Comparison of ENCODE assay signal across 12 cellular contexts in the genomic region with DNA sequence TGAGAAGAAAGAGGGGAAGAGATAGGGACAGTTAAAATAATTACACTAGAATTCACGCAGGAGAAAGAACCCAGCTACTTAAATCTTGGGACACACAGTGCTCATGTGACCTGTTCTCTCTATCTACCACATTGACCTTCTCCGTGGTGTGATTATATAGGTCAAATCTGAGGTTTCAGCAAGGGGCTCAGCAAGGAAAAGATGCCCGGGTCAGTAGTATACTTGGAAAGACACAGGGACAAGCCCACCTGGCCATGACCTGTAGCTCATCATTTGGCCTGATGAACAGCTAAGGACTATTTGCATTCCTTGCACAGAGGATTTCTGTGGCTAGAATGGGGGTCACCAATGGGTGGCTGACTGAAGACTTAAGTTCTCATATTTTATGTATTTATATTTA.
A peak's percentile ranks its signal among the peaks of the same experiment; 100 is the strongest.
DNase-seq lines count a peak whose midpoint lies in the region; ATAC-seq and TF ChIP-seq lines count a peak whose summit lies in the region.
"Had no signal": no experiment of that assay in that cellular context is flagged by ENCODE, and none has a peak within 500 bp of the region (broad histone marks: within the 10 kb centered on the region; RNA-seq: fewer than 3 reads in every experiment).

No MANE protein-coding gene starts in this region.

- peaks cover 58% of the 10 kb centered on the region for H3K4me1 ChIP-seq in OCI-LY3 (ENCODE audit: low read length)
- peaks cover 9% of the 10 kb centered on the region for H3K4me1 ChIP-seq in fibroblast of lung (ENCODE audit: control insufficient read depth, extremely low read depth, insufficient read depth, low read length)
- peaks cover 0 to 10% of the 10 kb centered on the region in 2 donors for H3K4me1 ChIP-seq in uterus
- H3K4me1 ChIP-seq in right lobe of liver, result no peaks in the 10 kb centered on the region

- H3K27me3 ChIP-seq in OCI-LY3 (ENCODE audit: low read depth, low read length) (no peaks in the 10 kb centered on the region), fibroblast of lung (ENCODE audit: control insufficient read depth, insufficient read depth, low read length) (no peaks in the 10 kb centered on the region), uterus (no peaks in the 10 kb centered on the region), right lobe of liver (no peaks in the 10 kb centered on the region)
- H3K27me3 ChIP-seq: SJSA1 had no signal

- no peaks in the 10 kb centered on the region for H3K36me3 Mint-ChIP-seq in activated naive CD4-positive, alpha-beta T cell treated with anti-CD3 and anti-CD28 coated beads, Interleukin-2, amount 10 ng/mL, durations not matched to agents 7 days and 5 days
- no peaks in the 10 kb centered on the region for H3K36me3 Mint-ChIP-seq in activated naive CD4-positive, alpha-beta T cell treated with anti-CD3 and anti-CD28 coated beads, Interleukin-2, amount 50 U/mL, for 72 hours
- H3K36me3 Mint-ChIP-seq: naive B cell had no signal

- H2AFZ ChIP-seq in OCI-LY3 (ENCODE audit: low read depth, low read length), result peak overlapping the region; percentile 35; the same call in 1 of the 2 replicates
- H2AFZ ChIP-seq in fibroblast of lung (ENCODE audit: low read length), result no peak overlapping the region

- no peak overlapping the region for H3K4me3 Mint-ChIP-seq in activated naive CD4-positive, alpha-beta T cell treated with anti-CD3 and anti-CD28 coated beads, Interleukin-2, amount 10 ng/mL, durations not matched to agents 7 days and 5 days
- H3K4me3 Mint-ChIP-seq: GM23338 had no signal

- H3K9ac ChIP-seq in OCI-LY3 (ENCODE audit: low read length) (peak overlapping the region; percentile 85), fibroblast of lung (ENCODE audit: insufficient read depth, low read length) (no peak overlapping the region)

- H3K4me1 Mint-ChIP-seq in activated naive CD4-positive, alpha-beta T cell treated with anti-CD3 and anti-CD28 coated beads, Interleukin-2, amount 10 ng/mL, durations not matched to agents 7 days and 5 days, result peaks cover 40% of the 10 kb centered on the region

- H3K4me3 ChIP-seq in OCI-LY3 (ENCODE audit: low read length) (peak overlapping the region; percentile 76), fibroblast of lung (replicated peaks in 1 of 4; ENCODE audit: control extremely low read depth in 1 of 4, insufficient read depth in 1 of 4, low read depth in 3 of 4, low read length in 4 of 4) (no peak overlapping the region), uterus (no peak overlapping the region), right lobe of liver (no peak overlapping the region)
- H3K4me3 ChIP-seq: GM23338, SJSA1 had no signal

- H3K27ac Mint-ChIP-seq in activated naive CD4-positive, alpha-beta T cell treated with anti-CD3 and anti-CD28 coated beads, Interleukin-2, amount 10 ng/mL, durations not matched to agents 7 days and 5 days, result peak overlapping the region; percentile 79
- H3K27ac Mint-ChIP-seq in activated naive CD4-positive, alpha-beta T cell treated with anti-CD3 and anti-CD28 coated beads, Interleukin-2, amount 50 U/mL, for 72 hours, result no peak overlapping the region

- TF ChIP-seq POLR2A in uterus (IDR thresholded peaks at IDR 0.05) (no peak), right lobe of liver (IDR thresholded peaks at IDR 0.05) (no peak)

- H3K27ac ChIP-seq in OCI-LY3 (ENCODE audit: low read length), result peak overlapping the region; percentile 98
- no peak overlapping the region for H3K27ac ChIP-seq in fibroblast of lung (ENCODE audit: insufficient read depth, low read length)
- H3K27ac ChIP-seq in uterus, result peak overlapping the region; percentile 63 to 67
- no peak overlapping the region for H3K27ac ChIP-seq in right lobe of liver

- H4K20me1 ChIP-seq in OCI-LY3 (ENCODE audit: insufficient read depth, low read length) (no peaks in the 10 kb centered on the region), fibroblast of lung (ENCODE audit: control insufficient read depth, extremely low read depth, insufficient read depth, low read length) (no peaks in the 10 kb centered on the region)

- TF ChIP-seq CTCF in OCI-LY3 (IDR thresholded peaks at IDR 0.05; ENCODE audit: low read depth, low read length) (no peak), fibroblast of lung (conservative IDR thresholded peaks at IDR 0.05 in 1 of 2, IDR thresholded peaks at IDR 0.05 in 1 of 2; ENCODE audit: low read depth in 1 of 2, low read length in 2 of 2) (no peak), uterus (IDR thresholded peaks at IDR 0.05) (no peak), right lobe of liver (IDR thresholded peaks at IDR 0.05) (no peak)

- no peaks in the 10 kb centered on the region for H3K79me2 ChIP-seq in OCI-LY3 (ENCODE audit: low read length)
- no peaks in the 10 kb centered on the region for H3K79me2 ChIP-seq in fibroblast of lung (ENCODE audit: control insufficient read depth, insufficient read depth, low read length)

- ATAC-seq in activated naive CD4-positive, alpha-beta T cell treated with anti-CD3 and anti-CD28 coated beads, Interleukin-2, amount 50 U/mL, for 72 hours, result no peak
- ATAC-seq in right lobe of liver, result no peak
- ATAC-seq: GM23338 had no signal

- intact Hi-C loops in uterus (cut with DNase I; ENCODE audit: low total_unique reads) (no loop called here), right lobe of liver (cut with DNase I) (no loop called here)

- H3K4me2 ChIP-seq in OCI-LY3 (ENCODE audit: low read length), result peak overlapping the region; percentile 98
- H3K4me2 ChIP-seq in fibroblast of lung (ENCODE audit: extremely low read depth, insufficient read depth, low read length), result peak overlapping the region; percentile 83
- H3K4me2 ChIP-seq: GM23338 had no signal

- CTCF ChIA-PET in activated naive CD4-positive, alpha-beta T cell treated with anti-CD3 and anti-CD28 coated beads, Interleukin-2, amount 10 ng/mL, durations not matched to agents 7 days and 5 days (lab: Charles Lee), result interaction anchor here (1.0 to 8.1 kb wide), 5 partner anchors 8 to 654 kb away, joined by 3 to 70 read pairs (median 8); no protein-coding TSS in a partner anchor

- H3K36me3 ChIP-seq in OCI-LY3 (replicated peaks; ENCODE audit: low read depth, low read length), result no peaks in the 10 kb centered on the region
- no peaks in the 10 kb centered on the region for H3K36me3 ChIP-seq in fibroblast of lung (ENCODE audit: control insufficient read depth, insufficient read depth, low read length)
- H3K36me3 ChIP-seq in uterus, result no peaks in the 10 kb centered on the region
- no peaks in the 10 kb centered on the region for H3K36me3 ChIP-seq in right lobe of liver
- H3K36me3 ChIP-seq: SJSA1 had no signal

- no peak for DNase-seq in activated naive CD4-positive, alpha-beta T cell treated with anti-CD3 and anti-CD28 coated beads, Interleukin-2, amount 10 ng/mL, durations not matched to agents 7 days and 5 days
- no peak for DNase-seq in activated naive CD4-positive, alpha-beta T cell treated with anti-CD3 and anti-CD28 coated beads, Interleukin-2, amount 50 U/mL, for 72 hours (ENCODE audit: low spot score in 2 of 2)
- DNase-seq in fibroblast of lung (ENCODE audit: low read depth in 2 of 2), result no peak
- no peak for DNase-seq in uterus
- DNase-seq in right lobe of liver, result no peak
- no peak for DNase-seq in middle frontal gyrus (ENCODE audit: extremely low spot score, low spot score)
- DNase-seq in T-helper 9 cell, result no peak
- DNase-seq: activated CD4-positive, alpha-beta T cell treated with anti-CD3 and anti-CD28 coated beads for 48 hours had no signal

- H3K27me3 Mint-ChIP-seq in activated naive CD4-positive, alpha-beta T cell treated with anti-CD3 and anti-CD28 coated beads, Interleukin-2, amount 10 ng/mL, durations not matched to agents 7 days and 5 days, result peaks cover 9% of the 10 kb centered on the region

- WGBS in right lobe of liver (ENCODE audit: insufficient coverage, low coverage, low lambda C conversion rate, missing lambda C conversion rate), result 83% methylated on average over 2 of the region's 3 CpGs

- no peaks in the 10 kb centered on the region for H3K9me3 Mint-ChIP-seq in activated naive CD4-positive, alpha-beta T cell treated with anti-CD3 and anti-CD28 coated beads, Interleukin-2, amount 10 ng/mL, durations not matched to agents 7 days and 5 days
- no peaks in the 10 kb centered on the region for H3K9me3 Mint-ChIP-seq in activated naive CD4-positive, alpha-beta T cell treated with anti-CD3 and anti-CD28 coated beads, Interleukin-2, amount 50 U/mL, for 72 hours
- H3K9me3 Mint-ChIP-seq: GM23338 had no signal

- H3K9me3 ChIP-seq in OCI-LY3 (ENCODE audit: insufficient read depth, low read length), result no peaks in the 10 kb centered on the region
- H3K9me3 ChIP-seq in fibroblast of lung (ENCODE audit: control insufficient read depth, insufficient read depth, low read depth, low read length), result no peaks in the 10 kb centered on the region
- no peaks in the 10 kb centered on the region for H3K9me3 ChIP-seq in uterus
- H3K9me3 ChIP-seq in right lobe of liver, result no peaks in the 10 kb centered on the region
- H3K9me3 ChIP-seq: SJSA1 had no signal

Comparison
In these comparisons a context has a peak if more than half of its experiments do, and no peak if none do; other contexts are left out.
1. H3K27ac ChIP-seq: peak in OCI-LY3 (single experiment) and uterus (2 of 2); none in fibroblast of lung (single experiment) and right lobe of liver (0 of 3).